8 cellular contexts compared by ENCODE assay signal in genomic region chr3:192467230-192468186, GRCh38.
DNase-seq lines count a peak whose midpoint lies in the region; ATAC-seq and TF ChIP-seq lines count a peak whose summit lies in the region.

No MANE protein-coding gene starts in this region.

- H3K36me3 ChIP-seq in esophagus muscularis mucosa (no peaks in the 10 kb centered on the region), tibial artery (no peaks in the 10 kb centered on the region)

- H3K36me3 Mint-ChIP-seq in Calu3 (ENCODE audit: insufficient read depth, unreplicated experiment) (no peaks in the 10 kb centered on the region), natural killer cell (no peaks in the 10 kb centered on the region)
- H3K36me3 Mint-ChIP-seq in activated CD4-positive, alpha-beta memory T cell treated with anti-CD3 and anti-CD28 coated beads, Interleukin-2, amount 10 ng/mL, durations not matched to agents 7 days and 5 days (ENCODE audit: low read depth) = no peaks in the 10 kb centered on the region

- H3K4me3 Mint-ChIP-seq in Calu3 (ENCODE audit: low read depth, unreplicated experiment) (no peak overlapping the region), natural killer cell (no peak overlapping the region)
- H3K4me3 Mint-ChIP-seq in activated CD4-positive, alpha-beta memory T cell treated with anti-CD3 and anti-CD28 coated beads, Interleukin-2, amount 10 ng/mL, durations not matched to agents 7 days and 5 days = no peak overlapping the region

- peaks cover 0 to 6% (median 0%) of the 10 kb centered on the region in 4 donors for H3K27me3 ChIP-seq in esophagus muscularis mucosa
- no peaks in the 10 kb centered on the region for H3K27me3 ChIP-seq in tibial artery

- no peaks in the 10 kb centered on the region for H3K4me1 Mint-ChIP-seq in Calu3 (ENCODE audit: low read depth, unreplicated experiment)
- H3K4me1 Mint-ChIP-seq in activated CD4-positive, alpha-beta memory T cell treated with anti-CD3 and anti-CD28 coated beads, Interleukin-2, amount 10 ng/mL, durations not matched to agents 7 days and 5 days = no peaks in the 10 kb centered on the region
- H3K4me1 Mint-ChIP-seq in natural killer cell = no peaks in the 10 kb centered on the region

- no peak for TF ChIP-seq EP300 in esophagus muscularis mucosa (IDR thresholded peaks at IDR 0.05)

- H3K9me3 Mint-ChIP-seq in Calu3 (ENCODE audit: low read depth, unreplicated experiment) (no peaks in the 10 kb centered on the region), natural killer cell (no peaks in the 10 kb centered on the region)
- no peaks in the 10 kb centered on the region for H3K9me3 Mint-ChIP-seq in activated CD4-positive, alpha-beta memory T cell treated with anti-CD3 and anti-CD28 coated beads, Interleukin-2, amount 10 ng/mL, durations not matched to agents 7 days and 5 days

- WGBS in esophagus muscularis mucosa = 35% methylated on average over 13 of the region's 13 CpGs

- CTCF ChIA-PET in Calu3 (lab: Charles Lee) = interaction anchor here (0.6 to 1.2 kb wide), 2 partner anchors 17 to 322 kb away, joined by 3 read pairs; no protein-coding TSS in a partner anchor
- CTCF ChIA-PET in activated CD4-positive, alpha-beta memory T cell treated with anti-CD3 and anti-CD28 coated beads, Interleukin-2, amount 10 ng/mL, durations not matched to agents 7 days and 5 days (lab: Charles Lee) = interaction anchor here (0.8 to 0.9 kb wide), 3 partner anchors 15 to 338 kb away, joined by 3 read pairs; no protein-coding TSS in a partner anchor

- H3K9me3 ChIP-seq in esophagus muscularis mucosa = no peaks in the 10 kb centered on the region
- H3K9me3 ChIP-seq in tibial artery = no peaks in the 10 kb centered on the region

- H3K4me1 ChIP-seq in esophagus muscularis mucosa (peaks cover 0 to 5% (median 2%) of the 10 kb centered on the region in 4 donors), tibial artery (no peaks in the 10 kb centered on the region)

- peak; percentile 81 for DNase-seq in Calu3
- peak; percentile 89 for DNase-seq in NCI-H510A treated with DMSO at 0.1 percent for 48 hours (lab: John Stamatoyannopoulos, UW)
- DNase-seq in activated CD4-positive, alpha-beta memory T cell treated with anti-CD3 and anti-CD28 coated beads, Interleukin-2, amount 10 ng/mL, durations not matched to agents 7 days and 5 days = peak; percentile 50
- DNase-seq in esophagus muscularis mucosa (ENCODE audit: extremely low spot score) = no peak
- no peak for DNase-seq in natural killer cell
- peak in 1 of 2 donors; percentile 57 for DNase-seq in tibial artery

- ATAC-seq in GM19395 (IDR thresholded peaks at IDR 0.05; ENCODE audit: unreplicated experiment) (peak; percentile 93), HG03354 (IDR thresholded peaks at IDR 0.05; ENCODE audit: poor library complexity, severe bottlenecking, unreplicated experiment) (peak; percentile 96), natural killer cell (peak; percentile 61 to 75 (median 63))

- H3K4me3 ChIP-seq in esophagus muscularis mucosa = no peak overlapping the region
- no peak overlapping the region for H3K4me3 ChIP-seq in tibial artery

- peak; percentile 96 for TF ChIP-seq CTCF in Calu3 (IDR thresholded peaks at IDR 0.05; ENCODE audit: unreplicated experiment)
- TF ChIP-seq CTCF in esophagus muscularis mucosa (IDR thresholded peaks at IDR 0.05) = peak; percentile 80 to 94 (median 91)
- peak; percentile 58 for TF ChIP-seq CTCF in natural killer cell (IDR thresholded peaks at IDR 0.05)
- TF ChIP-seq CTCF in tibial artery (IDR thresholded peaks at IDR 0.05) = peak; percentile 68 to 81

- intact Hi-C loops in Calu3 (cut with micrococcal nuclease; ENCODE audit: unreplicated experiment) (loop anchor here (1.0 to 10.0 kb wide), 4 partner anchors 99 to 577 kb away; no protein-coding TSS in a partner anchor), esophagus muscularis mucosa (cut with DNase I) (loop anchor here (5.0 to 10.0 kb wide), 2 partner anchors 335 to 1107 kb away; no protein-coding TSS in a partner anchor), natural killer cell (cut with micrococcal nuclease) (no loop called here), tibial artery (cut with DNase I; ENCODE audit: low total_unique reads) (no loop called here)

- POLR2A ChIA-PET in activated CD4-positive, alpha-beta memory T cell treated with anti-CD3 and anti-CD28 coated beads, Interleukin-2, amount 10 ng/mL, durations not matched to agents 7 days and 5 days (lab: Charles Lee) = no interaction called here

- no peak overlapping the region for H3K27ac Mint-ChIP-seq in Calu3 (ENCODE audit: unreplicated experiment)
- no peak overlapping the region for H3K27ac Mint-ChIP-seq in activated CD4-positive, alpha-beta memory T cell treated with anti-CD3 and anti-CD28 coated beads, Interleukin-2, amount 10 ng/mL, durations not matched to agents 7 days and 5 days
- H3K27ac Mint-ChIP-seq in natural killer cell = no peak overlapping the region

- H3K27me3 Mint-ChIP-seq in Calu3 (ENCODE audit: unreplicated experiment) (peaks cover 32% of the 10 kb centered on the region), natural killer cell (ENCODE audit: low read depth in 2 of 2) (peaks cover 5 to 8% of the 10 kb centered on the region in 2 donors)
- H3K27me3 Mint-ChIP-seq in activated CD4-positive, alpha-beta memory T cell treated with anti-CD3 and anti-CD28 coated beads, Interleukin-2, amount 10 ng/mL, durations not matched to agents 7 days and 5 days = peaks cover 11% of the 10 kb centered on the region

- BruUV-seq in Calu3 (replicated peaks; lab: Mats Ljungman, UMichigan) = no TSS peak

- no peak overlapping the region for H3K27ac ChIP-seq in esophagus muscularis mucosa (replicated peaks in 1 of 4)
- H3K27ac ChIP-seq in tibial artery = no peak overlapping the region

- no peak for TF ChIP-seq POLR2A in esophagus muscularis mucosa (IDR thresholded peaks at IDR 0.05; ENCODE audit: low read depth)

Comparison
In these comparisons a context has a peak if more than half of its experiments do, and no peak if none do; other contexts are left out.
1. DNase-seq: peak in Calu3 (single experiment), NCI-H510A treated with DMSO at 0.1 percent for 48 hours (single experiment) and activated CD4-positive, alpha-beta memory T cell treated with anti-CD3 and anti-CD28 coated beads, Interleukin-2, amount 10 ng/mL, durations not matched to agents 7 days and 5 days (single experiment); none in esophagus muscularis mucosa (single experiment) and natural killer cell (single experiment).
2. intact Hi-C loops: an anchor here in Calu3 (1.0 to 10.0 kb wide) and esophagus muscularis mucosa (5.0 to 10.0 kb wide); none called in natural killer cell and tibial artery.
3. Peak in every context shown above with its lines, with median percentiles within 50 percentile points of each other: CTCF ChIP-seq and ATAC-seq.